In the genomic region with DNA sequence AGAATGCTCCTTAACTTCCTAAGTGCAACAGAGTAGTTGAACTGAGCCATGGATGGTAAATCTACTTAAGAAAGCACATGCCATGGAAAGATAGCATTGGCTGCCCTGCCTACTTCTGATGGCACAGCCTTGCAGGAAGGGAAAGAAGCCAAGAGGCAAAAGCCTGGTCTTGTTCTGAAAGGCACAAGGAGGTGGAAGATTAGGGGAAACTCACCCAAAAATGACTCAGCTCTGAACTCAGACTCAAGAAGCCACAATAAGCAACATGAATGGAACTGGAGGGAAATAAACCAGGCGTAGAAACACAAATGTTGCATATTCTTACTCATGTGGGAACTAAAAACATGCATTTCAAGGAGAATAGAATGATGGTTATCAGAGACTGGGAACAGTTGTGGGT, we compare ENCODE assay signal across 1 cellular context.
A peak's percentile ranks its signal among the peaks of the same experiment; 100 is the strongest.
TF ChIP-seq lines count a peak whose summit lies in the region.

No MANE protein-coding gene starts in this region.

TF ChIP-seq in K562, 482 proteins besides CTCF, POLR2A, EP300 and RAD21 (continued from another document and continues in another):
- TF ChIP-seq, protein P1, sequence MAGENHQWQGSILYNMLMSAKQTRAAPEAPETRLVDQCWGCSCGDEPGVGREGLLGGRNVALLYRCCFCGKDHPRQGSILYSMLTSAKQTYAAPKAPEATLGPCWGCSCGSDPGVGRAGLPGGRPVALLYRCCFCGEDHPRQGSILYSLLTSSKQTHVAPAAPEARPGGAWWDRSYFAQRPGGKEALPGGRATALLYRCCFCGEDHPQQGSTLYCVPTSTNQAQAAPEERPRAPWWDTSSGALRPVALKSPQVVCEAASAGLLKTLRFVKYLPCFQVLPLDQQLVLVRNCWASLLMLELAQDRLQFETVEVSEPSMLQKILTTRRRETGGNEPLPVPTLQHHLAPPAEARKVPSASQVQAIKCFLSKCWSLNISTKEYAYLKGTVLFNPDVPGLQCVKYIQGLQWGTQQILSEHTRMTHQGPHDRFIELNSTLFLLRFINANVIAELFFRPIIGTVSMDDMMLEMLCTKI (IDR thresholded peaks at IDR 0.05; ENCODE audit: partially characterized antibody) = no peak
- TF ChIP-seq ZNF23 (CRISPR knock-in tag; IDR thresholded peaks at IDR 0.05) (no peak), ARID1B (IDR thresholded peaks at IDR 0.05) (peak; percentile 41), BMI1 (IDR thresholded peaks at IDR 0.05; ENCODE audit: low read length) (no peak), RFX7 (CRISPR knock-in tag; IDR thresholded peaks at IDR 0.05) (no peak), PTRF (tag; IDR thresholded peaks at IDR 0.05) (no peak), ZNF316 (IDR thresholded peaks at IDR 0.05) (peak; percentile 41; the same call in 1 of the 2 replicates), JUND (IDR thresholded peaks at IDR 0.05; ENCODE audit: borderline replicate concordance, low read depth, low read length) (0 out of 2 replicates have a peak, but pooled peaks have one; percentile 7), JUND (tag; IDR thresholded peaks at IDR 0.05; ENCODE audit: borderline replicate concordance, low read depth, low read length) (no peak), YY1 (IDR thresholded peaks at IDR 0.05; ENCODE audit: borderline replicate concordance in 1 of 3, control insufficient read depth in 1 of 3, extremely low read depth in 1 of 3, insufficient read depth in 3 of 3, insufficient read length in 1 of 3, insufficient replicate concordance in 2 of 3, low read depth in 1 of 3, low read length in 2 of 3) (no peak), NKRF (IDR thresholded peaks at IDR 0.05; ENCODE audit: borderline replicate concordance) (no peak), ARID3B (CRISPR knock-in tag; IDR thresholded peaks at IDR 0.05; ENCODE audit: borderline replicate concordance) (no peak), ELK1 (CRISPR knock-in tag; IDR thresholded peaks at IDR 0.05) (no peak), ZNF583 (CRISPR knock-in tag; IDR thresholded peaks at IDR 0.05) (no peak), ZNF707 (CRISPR knock-in tag; conservative IDR thresholded peaks at IDR 0.05) (no peak), FOXM1 (IDR thresholded peaks at IDR 0.05; ENCODE audit: low read depth) (no peak), FOXM1 (CRISPR knock-in tag; IDR thresholded peaks at IDR 0.05; ENCODE audit: low read depth) (no peak), FOSL1 (tag; conservative IDR thresholded peaks at IDR 0.05) (peak; percentile 54), MYNN (IDR thresholded peaks at IDR 0.05) (no peak), MYNN (CRISPR knock-in tag; IDR thresholded peaks at IDR 0.05) (no peak), CBX5 (IDR thresholded peaks at IDR 0.05; ENCODE audit: borderline replicate concordance, low read depth) (no peak), SMARCA5 (IDR thresholded peaks at IDR 0.05) (no peak), BCLAF1 (IDR thresholded peaks at IDR 0.05; ENCODE audit: borderline replicate concordance in 1 of 2, control insufficient read depth in 1 of 2, low read depth in 2 of 2, low read length in 1 of 2) (no peak), CHD1 (IDR thresholded peaks at IDR 0.05; ENCODE audit: low read length) (no peak), ZNF232 (CRISPR knock-in tag; IDR thresholded peaks at IDR 0.05) (no peak), KAT8 (IDR thresholded peaks at IDR 0.05; ENCODE audit: low read depth) (no peak), MTA2 (IDR thresholded peaks at IDR 0.05; ENCODE audit: low read depth) (0 out of 2 replicates have a peak, but pooled peaks have one; percentile 13), ATF1 (CRISPR knock-in tag; IDR thresholded peaks at IDR 0.05) (no peak), ATF1 (tag; IDR thresholded peaks at IDR 0.05) (no peak), SRF (CRISPR knock-in tag; IDR thresholded peaks at IDR 0.05) (no peak), HLTF (IDR thresholded peaks at IDR 0.05) (no peak), BRD9 (IDR thresholded peaks at IDR 0.05; ENCODE audit: low read depth, partially characterized antibody) (no peak), C11orf30 (IDR thresholded peaks at IDR 0.05; ENCODE audit: low read depth) (0 out of 2 replicates have a peak, but pooled peaks have one; percentile 30), NR2C1 (IDR thresholded peaks at IDR 0.05) (no peak), NR2C1 (tag; IDR thresholded peaks at IDR 0.05) (no peak), DDX20 (tag; IDR thresholded peaks at IDR 0.05; ENCODE audit: low read depth) (no peak), ZNF263 (CRISPR knock-in tag; IDR thresholded peaks at IDR 0.05; ENCODE audit: borderline replicate concordance) (no peak), ESRRB (CRISPR knock-in tag; IDR thresholded peaks at IDR 0.05; ENCODE audit: borderline replicate concordance) (no peak), NR1H2 (CRISPR knock-in tag; IDR thresholded peaks at IDR 0.05) (no peak), SMAD4 (CRISPR knock-in tag; conservative IDR thresholded peaks at IDR 0.05) (no peak)
- TF ChIP-seq, protein P2, sequence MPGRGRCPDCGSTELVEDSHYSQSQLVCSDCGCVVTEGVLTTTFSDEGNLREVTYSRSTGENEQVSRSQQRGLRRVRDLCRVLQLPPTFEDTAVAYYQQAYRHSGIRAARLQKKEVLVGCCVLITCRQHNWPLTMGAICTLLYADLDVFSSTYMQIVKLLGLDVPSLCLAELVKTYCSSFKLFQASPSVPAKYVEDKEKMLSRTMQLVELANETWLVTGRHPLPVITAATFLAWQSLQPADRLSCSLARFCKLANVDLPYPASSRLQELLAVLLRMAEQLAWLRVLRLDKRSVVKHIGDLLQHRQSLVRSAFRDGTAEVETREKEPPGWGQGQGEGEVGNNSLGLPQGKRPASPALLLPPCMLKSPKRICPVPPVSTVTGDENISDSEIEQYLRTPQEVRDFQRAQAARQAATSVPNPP (IDR thresholded peaks at IDR 0.05; ENCODE audit: borderline replicate concordance, insufficient read depth, insufficient read length) = no peak
- TF ChIP-seq, protein P3, sequence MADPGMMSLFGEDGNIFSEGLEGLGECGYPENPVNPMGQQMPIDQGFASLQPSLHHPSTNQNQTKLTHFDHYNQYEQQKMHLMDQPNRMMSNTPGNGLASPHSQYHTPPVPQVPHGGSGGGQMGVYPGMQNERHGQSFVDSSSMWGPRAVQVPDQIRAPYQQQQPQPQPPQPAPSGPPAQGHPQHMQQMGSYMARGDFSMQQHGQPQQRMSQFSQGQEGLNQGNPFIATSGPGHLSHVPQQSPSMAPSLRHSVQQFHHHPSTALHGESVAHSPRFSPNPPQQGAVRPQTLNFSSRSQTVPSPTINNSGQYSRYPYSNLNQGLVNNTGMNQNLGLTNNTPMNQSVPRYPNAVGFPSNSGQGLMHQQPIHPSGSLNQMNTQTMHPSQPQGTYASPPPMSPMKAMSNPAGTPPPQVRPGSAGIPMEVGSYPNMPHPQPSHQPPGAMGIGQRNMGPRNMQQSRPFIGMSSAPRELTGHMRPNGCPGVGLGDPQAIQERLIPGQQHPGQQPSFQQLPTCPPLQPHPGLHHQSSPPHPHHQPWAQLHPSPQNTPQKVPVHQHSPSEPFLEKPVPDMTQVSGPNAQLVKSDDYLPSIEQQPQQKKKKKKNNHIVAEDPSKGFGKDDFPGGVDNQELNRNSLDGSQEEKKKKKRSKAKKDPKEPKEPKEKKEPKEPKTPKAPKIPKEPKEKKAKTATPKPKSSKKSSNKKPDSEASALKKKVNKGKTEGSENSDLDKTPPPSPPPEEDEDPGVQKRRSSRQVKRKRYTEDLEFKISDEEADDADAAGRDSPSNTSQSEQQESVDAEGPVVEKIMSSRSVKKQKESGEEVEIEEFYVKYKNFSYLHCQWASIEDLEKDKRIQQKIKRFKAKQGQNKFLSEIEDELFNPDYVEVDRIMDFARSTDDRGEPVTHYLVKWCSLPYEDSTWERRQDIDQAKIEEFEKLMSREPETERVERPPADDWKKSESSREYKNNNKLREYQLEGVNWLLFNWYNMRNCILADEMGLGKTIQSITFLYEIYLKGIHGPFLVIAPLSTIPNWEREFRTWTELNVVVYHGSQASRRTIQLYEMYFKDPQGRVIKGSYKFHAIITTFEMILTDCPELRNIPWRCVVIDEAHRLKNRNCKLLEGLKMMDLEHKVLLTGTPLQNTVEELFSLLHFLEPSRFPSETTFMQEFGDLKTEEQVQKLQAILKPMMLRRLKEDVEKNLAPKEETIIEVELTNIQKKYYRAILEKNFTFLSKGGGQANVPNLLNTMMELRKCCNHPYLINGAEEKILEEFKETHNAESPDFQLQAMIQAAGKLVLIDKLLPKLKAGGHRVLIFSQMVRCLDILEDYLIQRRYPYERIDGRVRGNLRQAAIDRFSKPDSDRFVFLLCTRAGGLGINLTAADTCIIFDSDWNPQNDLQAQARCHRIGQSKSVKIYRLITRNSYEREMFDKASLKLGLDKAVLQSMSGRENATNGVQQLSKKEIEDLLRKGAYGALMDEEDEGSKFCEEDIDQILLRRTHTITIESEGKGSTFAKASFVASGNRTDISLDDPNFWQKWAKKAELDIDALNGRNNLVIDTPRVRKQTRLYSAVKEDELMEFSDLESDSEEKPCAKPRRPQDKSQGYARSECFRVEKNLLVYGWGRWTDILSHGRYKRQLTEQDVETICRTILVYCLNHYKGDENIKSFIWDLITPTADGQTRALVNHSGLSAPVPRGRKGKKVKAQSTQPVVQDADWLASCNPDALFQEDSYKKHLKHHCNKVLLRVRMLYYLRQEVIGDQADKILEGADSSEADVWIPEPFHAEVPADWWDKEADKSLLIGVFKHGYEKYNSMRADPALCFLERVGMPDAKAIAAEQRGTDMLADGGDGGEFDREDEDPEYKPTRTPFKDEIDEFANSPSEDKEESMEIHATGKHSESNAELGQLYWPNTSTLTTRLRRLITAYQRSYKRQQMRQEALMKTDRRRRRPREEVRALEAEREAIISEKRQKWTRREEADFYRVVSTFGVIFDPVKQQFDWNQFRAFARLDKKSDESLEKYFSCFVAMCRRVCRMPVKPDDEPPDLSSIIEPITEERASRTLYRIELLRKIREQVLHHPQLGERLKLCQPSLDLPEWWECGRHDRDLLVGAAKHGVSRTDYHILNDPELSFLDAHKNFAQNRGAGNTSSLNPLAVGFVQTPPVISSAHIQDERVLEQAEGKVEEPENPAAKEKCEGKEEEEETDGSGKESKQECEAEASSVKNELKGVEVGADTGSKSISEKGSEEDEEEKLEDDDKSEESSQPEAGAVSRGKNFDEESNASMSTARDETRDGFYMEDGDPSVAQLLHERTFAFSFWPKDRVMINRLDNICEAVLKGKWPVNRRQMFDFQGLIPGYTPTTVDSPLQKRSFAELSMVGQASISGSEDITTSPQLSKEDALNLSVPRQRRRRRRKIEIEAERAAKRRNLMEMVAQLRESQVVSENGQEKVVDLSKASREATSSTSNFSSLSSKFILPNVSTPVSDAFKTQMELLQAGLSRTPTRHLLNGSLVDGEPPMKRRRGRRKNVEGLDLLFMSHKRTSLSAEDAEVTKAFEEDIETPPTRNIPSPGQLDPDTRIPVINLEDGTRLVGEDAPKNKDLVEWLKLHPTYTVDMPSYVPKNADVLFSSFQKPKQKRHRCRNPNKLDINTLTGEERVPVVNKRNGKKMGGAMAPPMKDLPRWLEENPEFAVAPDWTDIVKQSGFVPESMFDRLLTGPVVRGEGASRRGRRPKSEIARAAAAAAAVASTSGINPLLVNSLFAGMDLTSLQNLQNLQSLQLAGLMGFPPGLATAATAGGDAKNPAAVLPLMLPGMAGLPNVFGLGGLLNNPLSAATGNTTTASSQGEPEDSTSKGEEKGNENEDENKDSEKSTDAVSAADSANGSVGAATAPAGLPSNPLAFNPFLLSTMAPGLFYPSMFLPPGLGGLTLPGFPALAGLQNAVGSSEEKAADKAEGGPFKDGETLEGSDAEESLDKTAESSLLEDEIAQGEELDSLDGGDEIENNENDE (IDR thresholded peaks at IDR 0.05; ENCODE audit: low read depth, low read length) = no peak
